Comparison of ENCODE assay signal across 8 cellular contexts in genomic region chr14:66495214-66496098, GRCh38. TPM values are rescaled to one million over a fixed set of nuclear protein-coding genes. Genes with fewer than 3 reads are reported as not detected.
A peak's percentile ranks its signal among the peaks of the same experiment; 100 is the strongest.
DNase-seq lines count a peak whose midpoint lies in the region; ATAC-seq and TF ChIP-seq lines count a peak whose summit lies in the region.

No MANE protein-coding gene starts in this region.

- H3K36me3 ChIP-seq in gastroesophageal sphincter, result no peaks in the 10 kb centered on the region

- H3K27me3 Mint-ChIP-seq in Calu3 (ENCODE audit: unreplicated experiment) (no peaks in the 10 kb centered on the region), osteocyte (ENCODE audit: unreplicated experiment) (peaks cover 7% of the 10 kb centered on the region)
- no peaks in the 10 kb centered on the region for H3K27me3 Mint-ChIP-seq in activated naive CD4-positive, alpha-beta T cell treated with anti-CD3 and anti-CD28 coated beads for 36 hours (ENCODE audit: low read depth)

- H3K4me3 Mint-ChIP-seq in Calu3 (ENCODE audit: low read depth, unreplicated experiment) (no peak overlapping the region), osteocyte (ENCODE audit: unreplicated experiment) (no peak overlapping the region)
- H3K4me3 Mint-ChIP-seq in activated naive CD4-positive, alpha-beta T cell treated with anti-CD3 and anti-CD28 coated beads for 36 hours, result no peak overlapping the region

- no peaks in the 10 kb centered on the region for H3K9me3 ChIP-seq in gastroesophageal sphincter

- H3K9me3 Mint-ChIP-seq in Calu3 (ENCODE audit: low read depth, unreplicated experiment) (no peaks in the 10 kb centered on the region), osteocyte (ENCODE audit: unreplicated experiment) (no peaks in the 10 kb centered on the region)
- no peaks in the 10 kb centered on the region for H3K9me3 Mint-ChIP-seq in activated naive CD4-positive, alpha-beta T cell treated with anti-CD3 and anti-CD28 coated beads for 36 hours

- no peak for TF ChIP-seq EP300 in gastroesophageal sphincter (IDR thresholded peaks at IDR 0.05)

- H3K4me1 Mint-ChIP-seq in Calu3 (ENCODE audit: low read depth, unreplicated experiment), result no peaks in the 10 kb centered on the region
- peaks cover 19% of the 10 kb centered on the region for H3K4me1 Mint-ChIP-seq in activated naive CD4-positive, alpha-beta T cell treated with anti-CD3 and anti-CD28 coated beads for 36 hours (ENCODE audit: low read depth)
- peaks cover 4% of the 10 kb centered on the region for H3K4me1 Mint-ChIP-seq in osteocyte (ENCODE audit: unreplicated experiment)

- 4% methylated on average over 4 of the region's 4 CpGs for WGBS in gastroesophageal sphincter (ENCODE audit: low coverage in 1 of 2), 2 donors

- peaks cover 0 to 5% (median 0%) of the 10 kb centered on the region in 3 donors for H3K4me1 ChIP-seq in gastroesophageal sphincter

- CTCF ChIA-PET in Calu3 (lab: Charles Lee), result interaction anchor here (0.5 to 1.0 kb wide), 6 partner anchors 12 to 203 kb away, joined by 3 to 6 read pairs (median 3); partner anchors contain the start of gene GPHN
- CTCF ChIA-PET in activated naive CD4-positive, alpha-beta T cell treated with anti-CD3 and anti-CD28 coated beads for 36 hours (lab: Charles Lee), result interaction anchor here (0.7 to 2.0 kb wide), 3 partner anchors 12 to 72 kb away, joined by 3 to 7 read pairs (median 4); partner anchors contain the start of gene GPHN

- TF ChIP-seq CTCF in Calu3 (IDR thresholded peaks at IDR 0.05; ENCODE audit: unreplicated experiment), result peak; percentile 45
- TF ChIP-seq CTCF in gastroesophageal sphincter (IDR thresholded peaks at IDR 0.05), result peak; percentile 58 to 79 (median 66)
- peak; percentile 82 for TF ChIP-seq CTCF in osteocyte (IDR thresholded peaks at IDR 0.05)

- ATAC-seq in GM19351 (IDR thresholded peaks at IDR 0.05; ENCODE audit: unreplicated experiment), result peak; percentile 79
- ATAC-seq in HG03457 (IDR thresholded peaks at IDR 0.05; ENCODE audit: unreplicated experiment), result peak; percentile 69
- peak; percentile 85 for ATAC-seq in gastroesophageal sphincter

- H3K27me3 ChIP-seq in gastroesophageal sphincter, result no peaks in the 10 kb centered on the region

- no peak overlapping the region for H3K27ac ChIP-seq in gastroesophageal sphincter

- no peak for TF ChIP-seq POLR2A in gastroesophageal sphincter (IDR thresholded peaks at IDR 0.05)

- H3K4me3 ChIP-seq in gastroesophageal sphincter, result no peak overlapping the region

- H3K27ac Mint-ChIP-seq in Calu3 (ENCODE audit: unreplicated experiment), result no peak overlapping the region
- H3K27ac Mint-ChIP-seq in activated naive CD4-positive, alpha-beta T cell treated with anti-CD3 and anti-CD28 coated beads for 36 hours, result no peak overlapping the region
- no peak overlapping the region for H3K27ac Mint-ChIP-seq in osteocyte (ENCODE audit: unreplicated experiment)

- intact Hi-C loops in Calu3 (cut with micrococcal nuclease; ENCODE audit: unreplicated experiment), result loop anchor here (2.0 to 5.0 kb wide), 3 partner anchors 167 to 622 kb away; no protein-coding TSS in a partner anchor
- intact Hi-C loops in activated naive CD4-positive, alpha-beta T cell treated with anti-CD3 and anti-CD28 coated beads for 36 hours (cut with micrococcal nuclease), result loop anchor here (1.0 to 5.0 kb wide), 8 partner anchors 13 to 787 kb away; partner anchors contain the start of gene GPHN

- BruUV-seq in Calu3 (replicated peaks; lab: Mats Ljungman, UMichigan), result no TSS peak

- H3K36me3 Mint-ChIP-seq in Calu3 (ENCODE audit: insufficient read depth, unreplicated experiment) (no peaks in the 10 kb centered on the region), osteocyte (ENCODE audit: unreplicated experiment) (no peaks in the 10 kb centered on the region)
- H3K36me3 Mint-ChIP-seq in activated naive CD4-positive, alpha-beta T cell treated with anti-CD3 and anti-CD28 coated beads for 36 hours (ENCODE audit: low read depth), result no peaks in the 10 kb centered on the region

- peak; percentile 26 for DNase-seq in Calu3
- DNase-seq in NCI-H748 treated with DMSO at 0.1 percent for 48 hours (lab: John Stamatoyannopoulos, UW), result peak; percentile 30
- DNase-seq in activated naive CD4-positive, alpha-beta T cell treated with anti-CD3 and anti-CD28 coated beads for 36 hours, result peak; percentile 56
- no peak for DNase-seq in osteocyte (ENCODE audit: extremely low spot score, unreplicated experiment)
- DNase-seq in effector CD8-positive, alpha-beta T cell (lab: John Stamatoyannopoulos, UW), result no peak

RNA-seq across cellular contexts. Expression of gene CCDC196, which starts 9.3 kb away (rescaled TPM):
- not detected in 2 replicates for total RNA-seq in Calu3 (2022)
- total RNA-seq in activated naive CD4-positive, alpha-beta T cell treated with anti-CD3 and anti-CD28 coated beads for 36 hours, result not detected
- total RNA-seq in gastroesophageal sphincter, result not detected
- total RNA-seq in osteocyte, result not detected in 2 replicates

RNA-seq across cellular contexts. Expression of gene GPHN, which starts 12.5 kb away (rescaled TPM):
- total RNA-seq in Calu3 (2022) (34.9 and 35.0 TPM in 2 replicates), gastroesophageal sphincter (10 to 100 TPM; 13.1 to 16.5 (median 14.7) TPM), osteocyte (17.7 and 18.6 TPM in 2 replicates)
- 10 to 100 TPM; 14.2 to 21.4 TPM for total RNA-seq in activated naive CD4-positive, alpha-beta T cell treated with anti-CD3 and anti-CD28 coated beads for 36 hours

Comparison
In these comparisons a context has a peak if more than half of its experiments do, and no peak if none do; other contexts are left out.
1. DNase-seq: peak in Calu3 (single experiment), NCI-H748 treated with DMSO at 0.1 percent for 48 hours (single experiment) and activated naive CD4-positive, alpha-beta T cell treated with anti-CD3 and anti-CD28 coated beads for 36 hours (single experiment); none in osteocyte (single experiment) and effector CD8-positive, alpha-beta T cell (single experiment).
2. Peak in every context shown above with its lines, with median percentiles within 50 percentile points of each other: CTCF ChIP-seq and ATAC-seq.